ENCODE assay signal across 8 cellular contexts in genomic region chr14:28756896-28757570, GRCh38. TPM values are rescaled to one million over a fixed set of nuclear protein-coding genes. Genes with fewer than 3 reads are reported as not detected.
DNase-seq lines count a peak whose midpoint lies in the region; ATAC-seq and TF ChIP-seq lines count a peak whose summit lies in the region.

No MANE protein-coding gene starts in this region.

- no peaks in the 10 kb centered on the region for H3K9me3 ChIP-seq in mesenchymal stem cell (ENCODE audit: control insufficient read depth, low read length)

- H2AFZ ChIP-seq in mesenchymal stem cell (ENCODE audit: low read depth, low read length), result no peak overlapping the region

- no peak overlapping the region for H2BK12ac ChIP-seq in mesenchymal stem cell (ENCODE audit: low read length in 2 of 2)

- no peak overlapping the region for H3K27ac Mint-ChIP-seq in Calu3 (ENCODE audit: unreplicated experiment)

- peaks cover 4% of the 10 kb centered on the region for H3K36me3 Mint-ChIP-seq in Calu3 (ENCODE audit: insufficient read depth, unreplicated experiment)

- H3K27me3 ChIP-seq in mesenchymal stem cell (ENCODE audit: control insufficient read depth in 1 of 2, insufficient read depth in 1 of 2, low read length in 2 of 2), result peaks cover 73 to 83% of the 10 kb centered on the region in 2 experiments

- H3K9ac ChIP-seq in mesenchymal stem cell (ENCODE audit: low read length), result no peak overlapping the region

- peak overlapping the region; percentile 50 for H3K4me3 Mint-ChIP-seq in Calu3 (ENCODE audit: low read depth, unreplicated experiment)

- no peaks in the 10 kb centered on the region for H3K9me3 Mint-ChIP-seq in Calu3 (ENCODE audit: low read depth, unreplicated experiment)

- ATAC-seq in HG03469 (IDR thresholded peaks at IDR 0.05; ENCODE audit: unreplicated experiment) (no peak), GM19455 (IDR thresholded peaks at IDR 0.05; ENCODE audit: unreplicated experiment) (no peak)

- H3K27me3 Mint-ChIP-seq in Calu3 (ENCODE audit: unreplicated experiment), result peaks cover 71% of the 10 kb centered on the region

- peaks cover 18% of the 10 kb centered on the region for H3K4me1 Mint-ChIP-seq in Calu3 (ENCODE audit: low read depth, unreplicated experiment)

- no peaks in the 10 kb centered on the region for H3K79me1 ChIP-seq in mesenchymal stem cell (replicated peaks; ENCODE audit: low read length, poor library complexity, severe bottlenecking)

- no peak overlapping the region for H3K4me2 ChIP-seq in mesenchymal stem cell (ENCODE audit: low read length, poor library complexity, severe bottlenecking)

- H3K23ac ChIP-seq in mesenchymal stem cell (ENCODE audit: low read length in 2 of 2), result no peak overlapping the region

- no peak overlapping the region for H3K18ac ChIP-seq in mesenchymal stem cell (ENCODE audit: low read depth in 1 of 2, low read length in 2 of 2)

- peak overlapping the region in 1 of 2 experiments; percentile 55 for H3K4me3 ChIP-seq in mesenchymal stem cell (ENCODE audit: insufficient read depth in 1 of 2, low read depth in 1 of 2, low read length in 2 of 2)

- no peaks in the 10 kb centered on the region for H3K36me3 ChIP-seq in mesenchymal stem cell (ENCODE audit: control insufficient read depth in 1 of 2, insufficient read depth in 2 of 2, low read depth in 1 of 2, low read length in 2 of 2)

- no peak overlapping the region for H2AK5ac ChIP-seq in mesenchymal stem cell (ENCODE audit: low read length, severe bottlenecking)

- H2BK120ac ChIP-seq in mesenchymal stem cell (ENCODE audit: low read depth, low read length), result no peak overlapping the region

- H3K4ac ChIP-seq in mesenchymal stem cell (ENCODE audit: low read depth in 1 of 2, low read length in 2 of 2), result no peak overlapping the region

- no peak overlapping the region for H4K8ac ChIP-seq in mesenchymal stem cell (ENCODE audit: low read length)

- H3K27ac ChIP-seq in mesenchymal stem cell (ENCODE audit: low read length, poor library complexity, severe bottlenecking), result no peak overlapping the region

- in situ Hi-C loops in T47D (cut with HindIII; ENCODE audit: low pct_unique_long_range_greater_than_20kb, low sequenced_read_pairs), result no loop called here

- H2BK15ac ChIP-seq in mesenchymal stem cell (ENCODE audit: low read depth, poor library complexity, severe bottlenecking), result no peak overlapping the region

- H3K14ac ChIP-seq in mesenchymal stem cell (ENCODE audit: low read length in 2 of 2), result no peak overlapping the region

- WGBS in mesenchymal stem cell, result 1% methylated on average over 18 of the region's 21 CpGs

- no TSS peak for BruUV-seq in Calu3 (replicated peaks; lab: Mats Ljungman, UMichigan)

- H2BK5ac ChIP-seq in mesenchymal stem cell (ENCODE audit: low read depth, low read length, poor library complexity, severe bottlenecking), result no peak overlapping the region

- peaks cover 9% of the 10 kb centered on the region for H3K4me1 ChIP-seq in mesenchymal stem cell (ENCODE audit: control insufficient read depth, insufficient read depth, low read depth, low read length)

- intact Hi-C loops in Calu3 (cut with micrococcal nuclease; ENCODE audit: unreplicated experiment), result loop anchor here (10.0 kb wide), 1 partner anchor 258 kb away; no protein-coding TSS in a partner anchor

- no peak overlapping the region for H4K91ac ChIP-seq in mesenchymal stem cell (ENCODE audit: low read length)

- CTCF ChIA-PET in Calu3 (lab: Charles Lee), result interaction anchor here (0.8 to 1.1 kb wide), 3 partner anchors 14 to 780 kb away, joined by 3 to 5 read pairs (median 4); no protein-coding TSS in a partner anchor

- peak; percentile 64 for TF ChIP-seq CTCF in Calu3 (IDR thresholded peaks at IDR 0.05; ENCODE audit: unreplicated experiment)

- DNase-seq in Calu3, result peak; percentile 40
- peak; percentile 41 for DNase-seq in HuH-7 (ENCODE audit: low spot score)
- peak; percentile 58 to 77 for DNase-seq in T47D (ENCODE audit: low read depth in 1 of 2, low spot score in 1 of 2)
- DNase-seq in mesenchymal stem cell, result peak; percentile 51
- DNase-seq in ureter (ENCODE audit: low spot score), result no peak
- DNase-seq in mucosa of gallbladder (ENCODE audit: low spot score), result no peak

RNA-seq across cellular contexts. Expression of gene FOXG1, which starts 9.6 kb away (rescaled TPM):
- total RNA-seq in Calu3 (2022) (not detected in 2 replicates), ureter (not detected), mucosa of gallbladder (not detected)
- polyA plus RNA-seq in mesenchymal stem cell (2013, experiment 1 of 2), result not detected
- not detected for polyA plus RNA-seq in mesenchymal stem cell (2013, experiment 2 of 2)

Comparison
In these comparisons a context has a peak if more than half of its experiments do, and no peak if none do; other contexts are left out.
1. DNase-seq: peak in Calu3 (single experiment), HuH-7 (single experiment), T47D (2 of 2) and mesenchymal stem cell (single experiment); none in ureter (single experiment) and mucosa of gallbladder (single experiment).